9 cellular contexts compared by ENCODE assay signal in genomic region chr5:137078171-137078665, GRCh38.
DNase-seq lines count a peak whose midpoint lies in the region; ATAC-seq, FAIRE-seq and TF ChIP-seq lines count a peak whose summit lies in the region.
"Had no signal": no experiment of that assay in that cellular context is flagged by ENCODE, and none has a peak within 500 bp of the region (broad histone marks: within the 10 kb centered on the region; RNA-seq: fewer than 3 reads in every experiment).

No MANE protein-coding gene starts in this region.

- H3K18ac ChIP-seq in H9 (ENCODE audit: insufficient read length, low read depth, low read length): no peak overlapping the region

- no peak overlapping the region for H2BK120ac ChIP-seq in H9 (ENCODE audit: low read depth, low read length, poor library complexity, severe bottlenecking)

- H3K56ac ChIP-seq in H9 (ENCODE audit: insufficient read length, low read depth, low read length): no peak overlapping the region

- peaks cover 32 to 41% of the 10 kb centered on the region in 2 experiments for H3K4me1 Mint-ChIP-seq in H9
- H3K4me1 Mint-ChIP-seq: natural killer cell; stimulated activated naive CD8-positive, alpha-beta T cell treated with anti-CD3 and anti-CD28 coated beads, Interleukin-15, amount 100 ng/mL, for 72 hours had no signal

- H3K36me3 ChIP-seq in bronchial epithelial cell (ENCODE audit: control insufficient read depth, insufficient read depth, low read length): no peaks in the 10 kb centered on the region
- no peaks in the 10 kb centered on the region for H3K36me3 ChIP-seq in thyroid gland

- no peak for ATAC-seq in GM21423 (IDR thresholded peaks at IDR 0.05; ENCODE audit: unreplicated experiment)
- ATAC-seq: natural killer cell had no signal

- peak; percentile 77 for FAIRE-seq in bronchial epithelial cell (lab: Jason Lieb, UNC)

- no peak overlapping the region for H2BK5ac ChIP-seq in H9 (ENCODE audit: insufficient read length, low read length)

- no peak overlapping the region for H2AFZ ChIP-seq in H9 (ENCODE audit: low read length)

- H4K20me1 ChIP-seq in H9 (ENCODE audit: control insufficient read depth, insufficient read depth, insufficient read length): no peaks in the 10 kb centered on the region

- no peaks in the 10 kb centered on the region for H3K27me3 Mint-ChIP-seq in H9 (ENCODE audit: low read depth)

- WGBS in H9 (ENCODE audit: extremely low coverage, insufficient read length, low lambda C conversion rate): no CpG with 5 or more reads among the region's 7 CpGs
- 60 to 66% methylated on average over 7 of the region's 7 CpGs for WGBS in thyroid gland, 2 donors

- H3K4me1 ChIP-seq in H9 (ENCODE audit: insufficient read depth, low read length) (0 out of 2 replicates have a peak, but pooled peaks cover 2% of the 10 kb centered on the region), thyroid gland (peaks cover 0 to under 1% of the 10 kb centered on the region in 2 donors)

- H3K4me3 ChIP-seq in bronchial epithelial cell (ENCODE audit: low read depth, low read length) (no peak overlapping the region), thyroid gland (replicated peaks in 1 of 3) (no peak overlapping the region)

- no peaks in the 10 kb centered on the region for H3K79me1 ChIP-seq in H9 (ENCODE audit: insufficient read depth, low read depth, low read length, poor library complexity, severe bottlenecking)

- no peak overlapping the region for H4K5ac ChIP-seq in H9 (ENCODE audit: insufficient read length, low read depth, low read length)

- H3K4ac ChIP-seq in H9 (ENCODE audit: low read depth, low read length): no peak overlapping the region

- intact Hi-C loops in posterior cingulate gyrus (cut with DNase I) (no loop called here), thyroid gland (cut with DNase I) (no loop called here)

- H3K27ac ChIP-seq in H9 (ENCODE audit: insufficient read length, low read depth, low read length): no peak overlapping the region
- no peak overlapping the region for H3K27ac ChIP-seq in thyroid gland

- H2BK15ac ChIP-seq in H9 (ENCODE audit: low read depth, low read length): no peak overlapping the region

- no peak overlapping the region for H2BK12ac ChIP-seq in H9 (ENCODE audit: insufficient read length, low read depth, low read length)

- TF ChIP-seq POLR2A in thyroid gland (IDR thresholded peaks at IDR 0.05): no peak

- no peak overlapping the region for H3K23ac ChIP-seq in H9 (ENCODE audit: insufficient read length, low read depth, low read length)

- no peak overlapping the region for H3K9ac ChIP-seq in H9 (ENCODE audit: extremely low read depth, insufficient read length, low read length)

- no peak overlapping the region for H3K4me3 Mint-ChIP-seq in H9
- H3K4me3 Mint-ChIP-seq: natural killer cell; stimulated activated naive CD8-positive, alpha-beta T cell treated with anti-CD3 and anti-CD28 coated beads, Interleukin-15, amount 100 ng/mL, for 72 hours had no signal

- H3K9me3 ChIP-seq in H9 (ENCODE audit: control insufficient read depth, low read depth, low read length) (no peaks in the 10 kb centered on the region), thyroid gland (no peaks in the 10 kb centered on the region)

- H3K23me2 ChIP-seq in H9 (ENCODE audit: insufficient read length, low read depth, low read length, poor library complexity, severe bottlenecking): no peaks in the 10 kb centered on the region

- no peaks in the 10 kb centered on the region for H3K36me3 Mint-ChIP-seq in H9 (ENCODE audit: insufficient read depth in 1 of 3, low read depth in 3 of 3)
- H3K36me3 Mint-ChIP-seq: natural killer cell had no signal

- TF ChIP-seq CTCF in H9 (conservative IDR thresholded peaks at IDR 0.05) (no peak), bronchial epithelial cell (IDR thresholded peaks at IDR 0.05; ENCODE audit: insufficient read depth, low read length, severe bottlenecking) (no peak), thyroid gland (IDR thresholded peaks at IDR 0.05) (no peak)

- no peak overlapping the region for H3K27ac Mint-ChIP-seq in H9
- H3K27ac Mint-ChIP-seq: natural killer cell; stimulated activated naive CD8-positive, alpha-beta T cell treated with anti-CD3 and anti-CD28 coated beads, Interleukin-15, amount 100 ng/mL, for 72 hours had no signal

- no peaks in the 10 kb centered on the region for H3K9me3 Mint-ChIP-seq in H9
- H3K9me3 Mint-ChIP-seq: stimulated activated naive CD8-positive, alpha-beta T cell treated with anti-CD3 and anti-CD28 coated beads, Interleukin-15, amount 100 ng/mL, for 72 hours had no signal

- H3K4me2 ChIP-seq in H9 (ENCODE audit: insufficient read depth, insufficient read length, low read length): no peak overlapping the region

- H3K14ac ChIP-seq in H9 (ENCODE audit: insufficient read depth, low read length): no peak overlapping the region

- H3T11ph ChIP-seq in H9 (ENCODE audit: low read length): no peak overlapping the region

- H3K27me3 ChIP-seq in H9 (ENCODE audit: insufficient read depth, low read length) (no peaks in the 10 kb centered on the region), bronchial epithelial cell (ENCODE audit: control insufficient read depth, insufficient read depth, low read length) (no peaks in the 10 kb centered on the region), thyroid gland (no peaks in the 10 kb centered on the region)

- H4K8ac ChIP-seq in H9 (replicated peaks; ENCODE audit: insufficient read length, low read depth, low read length): no peak overlapping the region

- H3K79me2 ChIP-seq in H9 (ENCODE audit: insufficient read depth, low read length): no peaks in the 10 kb centered on the region

- DNase-seq in H9 (peak; percentile 36), NCI-H2171 (lab: John Stamatoyannopoulos, UW) (peak; percentile 31), bronchial epithelial cell (ENCODE audit: low read depth) (peak; percentile 86), posterior cingulate gyrus (peak in 7 of 10 donors; percentile 25 to 89 (median 58)), thyroid gland (no peak), AG20443 (ENCODE audit: low spot score) (no peak)
- DNase-seq: natural killer cell; stimulated activated naive CD8-positive, alpha-beta T cell treated with anti-CD3 and anti-CD28 coated beads, Interleukin-15, amount 100 ng/mL, for 72 hours had no signal

- H2BK20ac ChIP-seq in H9 (ENCODE audit: low read depth, low read length, poor library complexity, severe bottlenecking): no peak overlapping the region

- H4K91ac ChIP-seq in H9 (ENCODE audit: insufficient read length, low read depth, low read length): no peak overlapping the region

- H2AK5ac ChIP-seq in H9 (ENCODE audit: insufficient read length, low read length): no peak overlapping the region

Comparison
In these comparisons a context has a peak if more than half of its experiments do, and no peak if none do; other contexts are left out.
1. DNase-seq: peak in H9 (single experiment), NCI-H2171 (single experiment), bronchial epithelial cell (single experiment) and posterior cingulate gyrus (7 of 10); none in thyroid gland (0 of 2) and AG20443 (single experiment).